ENCODE assay signal across 10 cellular contexts in genomic region chr6:158039178-158039557, GRCh38. TPM values are rescaled to one million over a fixed set of nuclear protein-coding genes. Genes with fewer than 3 reads are reported as not detected.
A peak's percentile ranks its signal among the peaks of the same experiment; 100 is the strongest.
DNase-seq lines count a peak whose midpoint lies in the region; ATAC-seq and TF ChIP-seq lines count a peak whose summit lies in the region.
"Had no signal": no experiment of that assay in that cellular context is flagged by ENCODE, and none has a peak within 500 bp of the region (broad histone marks: within the 10 kb centered on the region; RNA-seq: fewer than 3 reads in every experiment).

No MANE protein-coding gene starts in this region.

- POLR2A ChIA-PET in PC-3 (lab: Charles Lee; ENCODE audit: unreplicated experiment): no interaction called here

- no peak overlapping the region for H3K4me2 ChIP-seq in GM23338
- H3K4me2 ChIP-seq in PC-3 (ENCODE audit: low read length): peak overlapping the region; percentile 74

- H3K9me3 ChIP-seq in PC-3 (ENCODE audit: low read length) (no peaks in the 10 kb centered on the region), endodermal cell (ENCODE audit: control insufficient read depth, low read length) (no peaks in the 10 kb centered on the region), sigmoid colon (no peaks in the 10 kb centered on the region)

- H3K4me3 ChIP-seq in GM23338: no peak overlapping the region
- H3K4me3 ChIP-seq in PC-3 (ENCODE audit: low read length): no peak overlapping the region
- H3K4me3 ChIP-seq in endodermal cell (ENCODE audit: low read length): no peak overlapping the region
- no peak overlapping the region for H3K4me3 ChIP-seq in sigmoid colon

- no peak for TF ChIP-seq EP300 in sigmoid colon (IDR thresholded peaks at IDR 0.05)

- H3F3A ChIP-seq in GM23338 (replicated peaks; ENCODE audit: low read depth) (no peaks in the 10 kb centered on the region), PC-3 (ENCODE audit: low read length, unreplicated experiment) (no peaks in the 10 kb centered on the region)

- peak overlapping the region; percentile 60; the same call in 1 of the 2 replicates for H3K27ac Mint-ChIP-seq in GM23338
- peak overlapping the region; percentile 64 for H3K27ac Mint-ChIP-seq in endodermal cell

- H3K36me3 Mint-ChIP-seq in GM23338 (ENCODE audit: low read depth) (peaks cover 13% of the 10 kb centered on the region; the same call in 2 of the 3 replicates), endodermal cell (ENCODE audit: low read depth) (peaks cover 31% of the 10 kb centered on the region)

- DNase-seq in GM23338 (ENCODE audit: low spot score): no peak
- no peak for DNase-seq in PC-3
- peak; percentile 86 for DNase-seq in endodermal cell
- DNase-seq in sigmoid colon: peak; percentile 59
- DNase-seq in D341Med (ENCODE audit: low spot score): no peak
- DNase-seq: NCI-H1417 had no signal

- H3K27me3 Mint-ChIP-seq in GM23338 (ENCODE audit: insufficient read depth, low read depth, poor library complexity): peaks cover 5% of the 10 kb centered on the region
- H3K27me3 Mint-ChIP-seq in endodermal cell (ENCODE audit: insufficient read depth): no peaks in the 10 kb centered on the region

- ATAC-seq in GM23338 (peak; percentile 77), PC-3 (peak; percentile 6; the same call in 1 of the 2 replicates), HG02759 (IDR thresholded peaks at IDR 0.05; ENCODE audit: unreplicated experiment) (no peak), GM18502 (IDR thresholded peaks at IDR 0.05; ENCODE audit: poor library complexity, unreplicated experiment) (no peak)

- H3K4me3 Mint-ChIP-seq in GM23338 (no peak overlapping the region), endodermal cell (no peak overlapping the region)

- H3K27me3 ChIP-seq in GM23338 (ENCODE audit: insufficient read depth): no peaks in the 10 kb centered on the region
- no peaks in the 10 kb centered on the region for H3K27me3 ChIP-seq in PC-3 (ENCODE audit: low read length)
- no peaks in the 10 kb centered on the region for H3K27me3 ChIP-seq in endodermal cell (ENCODE audit: control insufficient read depth, insufficient read depth, low read length, poor library complexity, severe bottlenecking)
- no peaks in the 10 kb centered on the region for H3K27me3 ChIP-seq in sigmoid colon

- CTCF ChIA-PET in PC-3 (lab: Charles Lee): no interaction called here

- 60 to 67% methylated on average over 2 to 9 of the region's 9 CpGs for WGBS in endodermal cell (ENCODE audit: insufficient coverage in 1 of 2, insufficient read length in 1 of 2), 2 experiments
- 91 to 94% methylated on average over 9 of the region's 9 CpGs for WGBS in sigmoid colon, 2 donors

- H3K4me1 Mint-ChIP-seq in GM23338: peaks cover 24% of the 10 kb centered on the region
- peaks cover 34% of the 10 kb centered on the region for H3K4me1 Mint-ChIP-seq in endodermal cell

- H3K9ac ChIP-seq in PC-3 (ENCODE audit: low read length): peak overlapping the region; percentile 69
- H3K9ac ChIP-seq in endodermal cell (ENCODE audit: extremely low read depth, low read length, poor library complexity, severe bottlenecking): no peak overlapping the region
- H3K9ac ChIP-seq: parathyroid adenoma had no signal

- no peaks in the 10 kb centered on the region for H4K20me1 ChIP-seq in GM23338 (replicated peaks; ENCODE audit: insufficient read depth)
- no peaks in the 10 kb centered on the region for H4K20me1 ChIP-seq in PC-3 (ENCODE audit: low read length)

- H3K4me1 ChIP-seq in GM23338 (ENCODE audit: insufficient read depth) (no peaks in the 10 kb centered on the region), PC-3 (ENCODE audit: insufficient read depth, low read length) (peaks cover 50% of the 10 kb centered on the region), endodermal cell (ENCODE audit: control insufficient read depth, insufficient read depth, low read length) (peaks cover 11% of the 10 kb centered on the region), sigmoid colon (peaks cover 0 to 61% (median 54%) of the 10 kb centered on the region in 4 donors)

- no peak for TF ChIP-seq CTCF in GM23338 (conservative IDR thresholded peaks at IDR 0.05; ENCODE audit: low read depth in 2 of 2)
- TF ChIP-seq CTCF in PC-3 (conservative IDR thresholded peaks at IDR 0.05; ENCODE audit: low read depth, low read length): no peak
- no peak for TF ChIP-seq CTCF in endodermal cell (conservative IDR thresholded peaks at IDR 0.05)
- no peak for TF ChIP-seq CTCF in sigmoid colon (IDR thresholded peaks at IDR 0.05)

- BruUV-seq in PC-3 (replicated peaks; lab: Mats Ljungman, UMichigan): no TSS peak

- H3K27ac ChIP-seq in GM23338 (ENCODE audit: low read depth) (no peak overlapping the region), PC-3 (ENCODE audit: low read length) (peak overlapping the region; percentile 96), endodermal cell (ENCODE audit: low read depth, low read length) (no peak overlapping the region), sigmoid colon (peak overlapping the region in 1 of 4 donors; percentile 88)
- H3K27ac ChIP-seq: parathyroid adenoma had no signal

- intact Hi-C loops in PC-3 (cut with micrococcal nuclease): no loop called here
- intact Hi-C loops in sigmoid colon (cut with DNase I): no loop called here

- H3K9me2 ChIP-seq in GM23338 (ENCODE audit: insufficient read depth) (no peaks in the 10 kb centered on the region), PC-3 (replicated peaks; ENCODE audit: low read length) (no peaks in the 10 kb centered on the region)

- H3K36me3 ChIP-seq in GM23338 (ENCODE audit: insufficient read depth): no peaks in the 10 kb centered on the region
- no peaks in the 10 kb centered on the region for H3K36me3 ChIP-seq in PC-3 (ENCODE audit: low read depth, low read length)
- H3K36me3 ChIP-seq in endodermal cell (ENCODE audit: control insufficient read depth, insufficient read depth, low read length): peaks cover 12% of the 10 kb centered on the region
- no peaks in the 10 kb centered on the region for H3K36me3 ChIP-seq in sigmoid colon

- no peaks in the 10 kb centered on the region for H3K9me3 Mint-ChIP-seq in GM23338
- H3K9me3 Mint-ChIP-seq in endodermal cell: peaks cover 2% of the 10 kb centered on the region
- H3K9me3 Mint-ChIP-seq: activated naive CD4-positive, alpha-beta T cell treated with anti-CD3 and anti-CD28 coated beads, Interleukin-2, amount 50 U/mL, for 72 hours had no signal

- no peak for TF ChIP-seq POLR2A in sigmoid colon (IDR thresholded peaks at IDR 0.05)

- H3K79me2 ChIP-seq in GM23338 (replicated peaks; ENCODE audit: insufficient read depth): no peaks in the 10 kb centered on the region
- peaks cover 11% of the 10 kb centered on the region for H3K79me2 ChIP-seq in PC-3 (ENCODE audit: low read length)
- H3K79me2 ChIP-seq: parathyroid adenoma had no signal

- no peak overlapping the region for H2AFZ ChIP-seq in GM23338
- H2AFZ ChIP-seq in PC-3 (ENCODE audit: low read length): no peak overlapping the region
- H2AFZ ChIP-seq: parathyroid adenoma had no signal

TF ChIP-seq in GM23338, 12 proteins besides CTCF, POLR2A, EP300 and RAD21 (continues in another document):
- no peak for TF ChIP-seq STAT1 (IDR thresholded peaks at IDR 0.05; ENCODE audit: unreplicated experiment)
- no peak for TF ChIP-seq POLR2AphosphoS5 (IDR thresholded peaks at IDR 0.05; ENCODE audit: low read depth)
- TF ChIP-seq CREB1 (CRISPR knock-in tag; IDR thresholded peaks at IDR 0.05; ENCODE audit: low read depth): no peak

RNA-seq across cellular contexts. Expression of gene SYNJ2, which starts 57.5 kb away (rescaled TPM):
- 5.6 and 8.4 TPM in 2 replicates for total RNA-seq in GM23338 (2014; rRNA removed; shearing (Covaris generic))
- polyA plus RNA-seq in GM23338 (2016; fragmentation: Nextera tagmentation; extraction: Ambion mirVana) (2.5 and 2.8 TPM in 2 replicates), sigmoid colon (10 to 100 TPM in 2 of 3 donors, 1 to 10 TPM in 1; 9.6 to 13.4 (median 12.9) TPM)
- total RNA-seq in PC-3 (2014; rRNA removed) (21.5 and 24.9 TPM in 2 replicates), endodermal cell (10 to 100 TPM; 21.2 to 32.8 TPM), sigmoid colon (10 to 100 TPM in 3 of 4 donors, 1 to 10 TPM in 1; 8.7 to 22.9 (median 12.3) TPM)
- 4.3 TPM for polyA plus RNA-seq in endodermal cell (2013, experiment 1 of 2)
- polyA plus RNA-seq in endodermal cell (2013, experiment 2 of 2): 4.7 TPM

Comparison
In these comparisons a context has a peak if more than half of its experiments do, and no peak if none do; other contexts are left out.
1. ATAC-seq: peak in GM23338 (single experiment) and PC-3 (single experiment); none in HG02759 (single experiment) and GM18502 (single experiment).
2. DNase-seq: peak in endodermal cell (single experiment) and sigmoid colon (single experiment); none in GM23338 (single experiment), PC-3 (single experiment) and D341Med (single experiment).